1 cellular context compared by ENCODE assay signal in genomic region chr17:45197555-45198334, GRCh38.
TF ChIP-seq lines count a peak whose summit lies in the region.

No MANE protein-coding gene starts in this region.

TF ChIP-seq in HepG2, 621 proteins besides CTCF, POLR2A, EP300 and RAD21 (continued from another document and continues in another):
- TF ChIP-seq SMAD1 (CRISPR knock-in tag; IDR thresholded peaks at IDR 0.05; ENCODE audit: borderline replicate concordance, low read depth) = peak; percentile 95
- TF ChIP-seq ZNF34 (CRISPR knock-in tag; IDR thresholded peaks at IDR 0.05; ENCODE audit: borderline replicate concordance) = peak; percentile 98; the same call in 1 of the 2 replicates
- TF ChIP-seq THAP9 (CRISPR knock-in tag; IDR thresholded peaks at IDR 0.05; ENCODE audit: borderline replicate concordance) = peak; percentile 82
- TF ChIP-seq TIGD3 (CRISPR knock-in tag; IDR thresholded peaks at IDR 0.05; ENCODE audit: borderline replicate concordance) = 0 out of 2 replicates have a peak, but pooled peaks have one; percentile 56
- TF ChIP-seq ZNF142 (CRISPR knock-in tag; IDR thresholded peaks at IDR 0.05) = no peak; the same call in 1 of the 2 replicates
- TF ChIP-seq LRRFIP1 (CRISPR knock-in tag; conservative IDR thresholded peaks at IDR 0.05) = no peak
- peak; percentile 68 for TF ChIP-seq PPARG (CRISPR knock-in tag; conservative IDR thresholded peaks at IDR 0.05)
- peak; percentile 88 for TF ChIP-seq ZSCAN31 (CRISPR knock-in tag; IDR thresholded peaks at IDR 0.05; ENCODE audit: low read depth)
- peak; percentile 78 for TF ChIP-seq MIER2 (CRISPR knock-in tag; IDR thresholded peaks at IDR 0.05)
- peak; percentile 22; the same call in 1 of the 2 replicates for TF ChIP-seq FOXC1 (CRISPR knock-in tag; IDR thresholded peaks at IDR 0.05; ENCODE audit: borderline replicate concordance)
- TF ChIP-seq KLF13 (CRISPR knock-in tag; IDR thresholded peaks at IDR 0.05) = 0 out of 2 replicates have a peak, but pooled peaks have one; percentile 76
- no peak for TF ChIP-seq XBP1 (CRISPR knock-in tag; IDR thresholded peaks at IDR 0.05)
- peak; percentile 85 for TF ChIP-seq PHF5A (CRISPR knock-in tag; IDR thresholded peaks at IDR 0.05; ENCODE audit: low read depth, unreplicated experiment)
- peak; percentile 98 for TF ChIP-seq ZFP91 (CRISPR knock-in tag; IDR thresholded peaks at IDR 0.05; ENCODE audit: borderline replicate concordance)
- TF ChIP-seq ZNF232 (CRISPR knock-in tag; IDR thresholded peaks at IDR 0.05; ENCODE audit: borderline replicate concordance) = peak; percentile 70; the same call in 1 of the 2 replicates
- TF ChIP-seq CENPT (CRISPR knock-in tag; IDR thresholded peaks at IDR 0.05; ENCODE audit: low read depth) = no peak
- TF ChIP-seq GMEB1 (CRISPR knock-in tag; IDR thresholded peaks at IDR 0.05; ENCODE audit: borderline replicate concordance) = peak; percentile 75; the same call in 1 of the 2 replicates
- TF ChIP-seq HNF1B (CRISPR knock-in tag; IDR thresholded peaks at IDR 0.05) = peak; percentile 98
- peak; percentile 66 for TF ChIP-seq ZNF143 (CRISPR knock-in tag; IDR thresholded peaks at IDR 0.05)
- 0 out of 2 replicates have a peak, but pooled peaks have one; percentile 71 for TF ChIP-seq ZNF276 (CRISPR knock-in tag; IDR thresholded peaks at IDR 0.05; ENCODE audit: low read depth)
- TF ChIP-seq ZNF33A (CRISPR knock-in tag; IDR thresholded peaks at IDR 0.05; ENCODE audit: borderline replicate concordance) = no peak; the same call in 1 of the 2 replicates
- no peak; the same call in 1 of the 2 replicates for TF ChIP-seq ARHGAP35 (CRISPR knock-in tag; IDR thresholded peaks at IDR 0.05; ENCODE audit: borderline replicate concordance)
- TF ChIP-seq ZNF3 (CRISPR knock-in tag; IDR thresholded peaks at IDR 0.05) = no peak
- TF ChIP-seq ZFP41 (CRISPR knock-in tag; IDR thresholded peaks at IDR 0.05; ENCODE audit: borderline replicate concordance) = 0 out of 2 replicates have a peak, but pooled peaks have one; percentile 45
- no peak; the same call in 1 of the 2 replicates for TF ChIP-seq ZMYM2 (CRISPR knock-in tag; IDR thresholded peaks at IDR 0.05)
- peak; percentile 74; the same call in 1 of the 2 replicates for TF ChIP-seq HBP1 (CRISPR knock-in tag; IDR thresholded peaks at IDR 0.05; ENCODE audit: low read depth)
- peak; percentile 98 for TF ChIP-seq NFKB2 (CRISPR knock-in tag; IDR thresholded peaks at IDR 0.05; ENCODE audit: borderline replicate concordance)
- TF ChIP-seq ZNF441 (CRISPR knock-in tag; IDR thresholded peaks at IDR 0.05; ENCODE audit: borderline replicate concordance) = no peak
- no peak for TF ChIP-seq CHCHD3 (CRISPR knock-in tag; IDR thresholded peaks at IDR 0.05)
- TF ChIP-seq MLLT10 (CRISPR knock-in tag; IDR thresholded peaks at IDR 0.05) = no peak
- TF ChIP-seq ZFY (CRISPR knock-in tag; IDR thresholded peaks at IDR 0.05) = peak; percentile 80
- no peak for TF ChIP-seq ZNF282 (IDR thresholded peaks at IDR 0.05; ENCODE audit: partially characterized antibody)
- peak; percentile 68; the same call in 1 of the 2 replicates for TF ChIP-seq TSC22D2 (CRISPR knock-in tag; IDR thresholded peaks at IDR 0.05; ENCODE audit: borderline replicate concordance)
- no peak for TF ChIP-seq ZNF256 (CRISPR knock-in tag; conservative IDR thresholded peaks at IDR 0.05)
- TF ChIP-seq YEATS2 (CRISPR knock-in tag; IDR thresholded peaks at IDR 0.05; ENCODE audit: borderline replicate concordance) = peak; percentile 77; the same call in 1 of the 2 replicates
